In genomic region chr3:113297281-113297680, GRCh38 we compare ENCODE assay signal across 25 cellular contexts.
"Had no signal": no experiment of that assay in that cellular context is flagged by ENCODE, and none has a peak within 500 bp of the region (broad histone marks: within the 10 kb centered on the region; RNA-seq: fewer than 3 reads in every experiment).

No MANE protein-coding gene starts in this region.

- H3K79me2 ChIP-seq: hepatocyte had no signal

- H3K4me3 ChIP-seq: hepatocyte, left ventricle myocardium inferior, stomach, suprapubic skin, tibial nerve had no signal

- H3K27me3 Mint-ChIP-seq: activated naive CD4-positive, alpha-beta T cell treated with anti-CD3 and anti-CD28 coated beads, Interleukin-2, amount 10 ng/mL, durations not matched to agents 7 days and 5 days; activated naive CD8-positive, alpha-beta T cell treated with anti-CD3 and anti-CD28 coated beads, Interleukin-2, amount 50 U/mL, for 24 hours; natural killer cell treated with Interleukin-12 subunit alpha and Interleukin-12 subunit beta and Interleukin-15 and Interleukin-18, amount 100 ng/mL, for 72 hours; stimulated activated memory B cell treated with anti-CD40 and anti-IgM and Interleukin-4, amounts not matched to agents 10 μg/mL and 1 μg/mL and 100 μg/mL, for 72 hours; T-helper 17 cell had no signal

- H3K4me1 Mint-ChIP-seq: activated naive CD4-positive, alpha-beta T cell treated with anti-CD3 and anti-CD28 coated beads, Interleukin-2, amount 10 ng/mL, durations not matched to agents 7 days and 5 days; activated naive CD8-positive, alpha-beta T cell treated with anti-CD3 and anti-CD28 coated beads, Interleukin-2, amount 50 U/mL, for 24 hours; stimulated activated memory B cell treated with anti-CD40 and anti-IgM and Interleukin-4, amounts not matched to agents 10 μg/mL and 1 μg/mL and 100 μg/mL, for 72 hours had no signal

- H3K36me3 ChIP-seq: brain microvascular endothelial cell, left ventricle myocardium inferior, suprapubic skin had no signal

- H3K27ac ChIP-seq: brain microvascular endothelial cell, hepatocyte, left ventricle myocardium inferior, stomach, suprapubic skin, tibial nerve had no signal

- H3K9me3 ChIP-seq: left ventricle myocardium inferior, stomach, suprapubic skin, tibial nerve had no signal

- H3K4me3 Mint-ChIP-seq: activated naive CD4-positive, alpha-beta T cell treated with anti-CD3 and anti-CD28 coated beads, Interleukin-2, amount 10 ng/mL, durations not matched to agents 7 days and 5 days; activated naive CD8-positive, alpha-beta T cell treated with anti-CD3 and anti-CD28 coated beads, Interleukin-2, amount 50 U/mL, for 24 hours; natural killer cell treated with Interleukin-12 subunit alpha and Interleukin-12 subunit beta and Interleukin-15 and Interleukin-18, amount 100 ng/mL, for 72 hours; stimulated activated memory B cell treated with anti-CD40 and anti-IgM and Interleukin-4, amounts not matched to agents 10 μg/mL and 1 μg/mL and 100 μg/mL, for 72 hours; T-helper 17 cell had no signal

- ATAC-seq: activated naive CD8-positive, alpha-beta T cell treated with anti-CD3 and anti-CD28 coated beads, Interleukin-2, amount 50 U/mL, for 24 hours; natural killer cell treated with Interleukin-12 subunit alpha and Interleukin-12 subunit beta and Interleukin-15 and Interleukin-18, amount 100 ng/mL, for 72 hours; sciatic nerve; stimulated activated memory B cell treated with anti-CD40 and anti-IgM and Interleukin-4, amounts not matched to agents 10 μg/mL and 1 μg/mL and 100 μg/mL, for 72 hours; T-helper 17 cell had no signal

- H3K9me3 Mint-ChIP-seq: activated naive CD4-positive, alpha-beta T cell treated with anti-CD3 and anti-CD28 coated beads, Interleukin-2, amount 10 ng/mL, durations not matched to agents 7 days and 5 days; activated naive CD8-positive, alpha-beta T cell treated with anti-CD3 and anti-CD28 coated beads, Interleukin-2, amount 50 U/mL, for 24 hours; natural killer cell treated with Interleukin-12 subunit alpha and Interleukin-12 subunit beta and Interleukin-15 and Interleukin-18, amount 100 ng/mL, for 72 hours; stimulated activated memory B cell treated with anti-CD40 and anti-IgM and Interleukin-4, amounts not matched to agents 10 μg/mL and 1 μg/mL and 100 μg/mL, for 72 hours had no signal

- H3K36me3 Mint-ChIP-seq: activated naive CD4-positive, alpha-beta T cell treated with anti-CD3 and anti-CD28 coated beads, Interleukin-2, amount 10 ng/mL, durations not matched to agents 7 days and 5 days; natural killer cell treated with Interleukin-12 subunit alpha and Interleukin-12 subunit beta and Interleukin-15 and Interleukin-18, amount 100 ng/mL, for 72 hours had no signal

- H3K27me3 ChIP-seq: brain microvascular endothelial cell, hepatocyte, stomach, suprapubic skin, tibial nerve had no signal

- H3K4me2 ChIP-seq: hepatocyte had no signal

- H2AFZ ChIP-seq: hepatocyte had no signal

- DNase-seq: activated CD4-positive, alpha-beta T cell treated with anti-CD3 and anti-CD28 coated beads for 4 hours; activated CD4-positive, alpha-beta T cell treated with anti-CD3 and anti-CD28 coated beads, Interleukin-2, amount 50 U/mL, for 48 hours; activated CD4-positive, CD25-positive, alpha-beta regulatory T cell; activated effector memory CD4-positive, alpha-beta T cell treated with Interleukin-2 at 50 U/mL for 16 hours; activated naive CD4-positive, alpha-beta T cell treated with anti-CD3 and anti-CD28 coated beads, Interleukin-2, amount 10 ng/mL, durations not matched to agents 7 days and 5 days; activated naive CD8-positive, alpha-beta T cell treated with anti-CD3 and anti-CD28 coated beads, Interleukin-2, amount 50 U/mL, for 24 hours; activated T-cell treated with anti-CD3 and anti-CD28 coated beads, Interleukin-2, amount 50 U/mL, for 48 hours; anterior cingulate cortex; brain microvascular endothelial cell; caudate nucleus; dermis blood vessel endothelial cell; effector CD8-positive, alpha-beta T cell; foreskin melanocyte; glutamatergic neuron; left ventricle myocardium inferior; small intestine; stimulated activated CD4-positive, alpha-beta T cell treated with anti-CD3 and anti-CD28 coated beads, Interleukin-2, amount 100 ng/mL, for 24 hours; stomach; T-helper 17 cell had no signal

- H3K27ac Mint-ChIP-seq: activated naive CD4-positive, alpha-beta T cell treated with anti-CD3 and anti-CD28 coated beads, Interleukin-2, amount 10 ng/mL, durations not matched to agents 7 days and 5 days; activated naive CD8-positive, alpha-beta T cell treated with anti-CD3 and anti-CD28 coated beads, Interleukin-2, amount 50 U/mL, for 24 hours; natural killer cell treated with Interleukin-12 subunit alpha and Interleukin-12 subunit beta and Interleukin-15 and Interleukin-18, amount 100 ng/mL, for 72 hours; stimulated activated memory B cell treated with anti-CD40 and anti-IgM and Interleukin-4, amounts not matched to agents 10 μg/mL and 1 μg/mL and 100 μg/mL, for 72 hours; T-helper 17 cell had no signal

- H3K4me1 ChIP-seq: left ventricle myocardium inferior, stomach, suprapubic skin, tibial nerve had no signal
